In genomic region chr1:183227963-183228649, GRCh38 we compare ENCODE assay signal across 9 cellular contexts. TPM values are rescaled to one million over a fixed set of nuclear protein-coding genes. Genes with fewer than 3 reads are reported as not detected.
DNase-seq lines count a peak whose midpoint lies in the region; ATAC-seq, FAIRE-seq and TF ChIP-seq lines count a peak whose summit lies in the region.
"Had no signal": no experiment of that assay in that cellular context is flagged by ENCODE, and none has a peak within 500 bp of the region (broad histone marks: within the 10 kb centered on the region; RNA-seq: fewer than 3 reads in every experiment).

No MANE protein-coding gene starts in this region.

- no peak overlapping the region for H3K4me3 Mint-ChIP-seq in stimulated activated effector memory CD8-positive, alpha-beta T cell treated with anti-CD3 and anti-CD28 coated beads, Interleukin-12 subunit alpha, Interleukin-12 subunit beta, amount 100 ng/mL, for 72 hours
- H3K4me3 Mint-ChIP-seq: activated naive CD4-positive, alpha-beta T cell treated with anti-CD3 and anti-CD28 coated beads, Interleukin-2, amount 50 U/mL, for 24 hours had no signal

- H3K9me3 Mint-ChIP-seq in stimulated activated effector memory CD8-positive, alpha-beta T cell treated with anti-CD3 and anti-CD28 coated beads, Interleukin-12 subunit alpha, Interleukin-12 subunit beta, amount 100 ng/mL, for 72 hours: no peaks in the 10 kb centered on the region
- H3K9me3 Mint-ChIP-seq: activated naive CD4-positive, alpha-beta T cell treated with anti-CD3 and anti-CD28 coated beads, Interleukin-2, amount 50 U/mL, for 24 hours had no signal

- no peak overlapping the region for H3K27ac Mint-ChIP-seq in stimulated activated effector memory CD8-positive, alpha-beta T cell treated with anti-CD3 and anti-CD28 coated beads, Interleukin-12 subunit alpha, Interleukin-12 subunit beta, amount 100 ng/mL, for 72 hours
- H3K27ac Mint-ChIP-seq: activated naive CD4-positive, alpha-beta T cell treated with anti-CD3 and anti-CD28 coated beads, Interleukin-2, amount 50 U/mL, for 24 hours had no signal

- H3K9me1 ChIP-seq in keratinocyte (ENCODE audit: control insufficient read depth, extremely low read depth, insufficient read depth, low read length): no peaks in the 10 kb centered on the region

- peak; percentile 39 for ATAC-seq in stimulated activated effector memory CD8-positive, alpha-beta T cell treated with anti-CD3 and anti-CD28 coated beads, Interleukin-12 subunit alpha, Interleukin-12 subunit beta, amount 100 ng/mL, for 72 hours
- ATAC-seq in GM19455 (IDR thresholded peaks at IDR 0.05; ENCODE audit: unreplicated experiment): no peak

- no peaks in the 10 kb centered on the region for H3K36me3 Mint-ChIP-seq in stimulated activated effector memory CD8-positive, alpha-beta T cell treated with anti-CD3 and anti-CD28 coated beads, Interleukin-12 subunit alpha, Interleukin-12 subunit beta, amount 100 ng/mL, for 72 hours
- H3K36me3 Mint-ChIP-seq: activated naive CD4-positive, alpha-beta T cell treated with anti-CD3 and anti-CD28 coated beads, Interleukin-2, amount 50 U/mL, for 24 hours had no signal

- peaks cover 7% of the 10 kb centered on the region for H3K4me1 Mint-ChIP-seq in stimulated activated effector memory CD8-positive, alpha-beta T cell treated with anti-CD3 and anti-CD28 coated beads, Interleukin-12 subunit alpha, Interleukin-12 subunit beta, amount 100 ng/mL, for 72 hours
- H3K4me1 Mint-ChIP-seq: activated naive CD4-positive, alpha-beta T cell treated with anti-CD3 and anti-CD28 coated beads, Interleukin-2, amount 50 U/mL, for 24 hours had no signal

- no peaks in the 10 kb centered on the region for H3F3A ChIP-seq in OCI-LY1 (ENCODE audit: insufficient read depth, low read length)

- H3K9me2 ChIP-seq in OCI-LY1 (ENCODE audit: low read depth, low read length): no peaks in the 10 kb centered on the region

- H3K4me2 ChIP-seq in OCI-LY1 (ENCODE audit: low read length) (no peak overlapping the region), keratinocyte (ENCODE audit: control insufficient read depth, extremely low read depth, insufficient read depth, low read depth, low read length) (no peak overlapping the region)

- CTCF ChIA-PET in HEK293 (lab: Yijun Ruan, JAX): interaction anchor here (0.5 to 12.6 kb wide), 30 partner anchors 10 to 1684 kb away, joined by 3 to 135 read pairs (median 4); no protein-coding TSS in a partner anchor

- H3K79me2 ChIP-seq in OCI-LY1 (ENCODE audit: insufficient read depth, low read length) (no peaks in the 10 kb centered on the region), keratinocyte (ENCODE audit: control insufficient read depth, insufficient read depth, low read length) (no peaks in the 10 kb centered on the region)

- POLR2A ChIA-PET in HEK293 (lab: Yijun Ruan, JAX): interaction anchor here (1.0 to 1.6 kb wide), 2 partner anchors 22 to 71 kb away, joined by 3 to 6 read pairs; no protein-coding TSS in a partner anchor

- dilution Hi-C loops in keratinocyte (cut with MboI; ENCODE audit: extremely low pct_ligation_motif_present, low sequenced_read_pairs): no loop called here

- DNase-seq in NCI-H748 (lab: John Stamatoyannopoulos, UW; ENCODE audit: unreplicated experiment) (peak; percentile 16), NCI-H748 treated with DMSO at 0.1 percent for 48 hours (lab: John Stamatoyannopoulos, UW) (no peak), astrocyte of the hippocampus (ENCODE audit: low read depth, low spot score) (peak; percentile 55), keratinocyte (ENCODE audit: low read depth, low spot score) (no peak)
- peak; percentile 9 to 61 for DNase-seq in stimulated activated effector memory CD8-positive, alpha-beta T cell treated with anti-CD3 and anti-CD28 coated beads, Interleukin-12 subunit alpha, Interleukin-12 subunit beta, amount 100 ng/mL, for 72 hours (ENCODE audit: low spot score in 2 of 2)

- H3K4me3 ChIP-seq in HEK293 (ENCODE audit: low read depth, low read length) (no peak overlapping the region), OCI-LY1 (ENCODE audit: low read depth, low read length, poor library complexity, severe bottlenecking) (no peak overlapping the region), keratinocyte (ENCODE audit: control insufficient read depth in 2 of 3, extremely low read depth in 1 of 3, insufficient read depth in 2 of 3, low read depth in 1 of 3, low read length in 3 of 3) (no peak overlapping the region)

- no peak; the same call in 1 of the 2 replicates for TF ChIP-seq CTCF in HEK293 (tag by site-specific recombination; IDR thresholded peaks at IDR 0.05)
- TF ChIP-seq CTCF in OCI-LY1 (IDR thresholded peaks at IDR 0.05; ENCODE audit: low read length): peak; percentile 83
- peak; percentile 68 to 81 (median 75) for TF ChIP-seq CTCF in keratinocyte (optimal IDR thresholded peaks at IDR 0.05 in 1 of 3, IDR thresholded peaks at IDR 0.05 in 1 of 3, conservative IDR thresholded peaks at IDR 0.05 in 1 of 3; ENCODE audit: extremely low read depth in 1 of 3, insufficient read depth in 2 of 3, low read length in 3 of 3)

- H3K9ac ChIP-seq in OCI-LY1 (ENCODE audit: low read length): no peak overlapping the region
- H3K9ac ChIP-seq in keratinocyte (ENCODE audit: control insufficient read depth, extremely low read depth, insufficient read depth, low read length): no peak overlapping the region

- H2AFZ ChIP-seq in OCI-LY1 (ENCODE audit: low read length): no peak overlapping the region
- H2AFZ ChIP-seq in keratinocyte (ENCODE audit: control insufficient read depth, low read length): no peak overlapping the region

- no peak for FAIRE-seq in keratinocyte (lab: Jason Lieb, UNC)

- H3K27me3 ChIP-seq in OCI-LY1 (ENCODE audit: insufficient read depth, low read length) (no peaks in the 10 kb centered on the region), keratinocyte (ENCODE audit: control insufficient read depth, extremely low read depth, insufficient read depth, low read length) (no peaks in the 10 kb centered on the region)

- no peak overlapping the region for H3K27ac ChIP-seq in HEK293 (ENCODE audit: extremely low read depth, low read depth, low read length)
- no peak overlapping the region for H3K27ac ChIP-seq in OCI-LY1 (ENCODE audit: low read depth, low read length, poor library complexity, severe bottlenecking)
- no peak overlapping the region for H3K27ac ChIP-seq in keratinocyte (ENCODE audit: control insufficient read depth, insufficient read depth, low read length)

- H3K36me3 ChIP-seq in HEK293 (ENCODE audit: control insufficient read depth in 2 of 2, insufficient read depth in 1 of 2, low read length in 2 of 2): no peaks in the 10 kb centered on the region
- H3K36me3 ChIP-seq in OCI-LY1 (ENCODE audit: insufficient read depth, low read length): no peaks in the 10 kb centered on the region
- peaks cover 61 to 79% of the 10 kb centered on the region in 2 experiments for H3K36me3 ChIP-seq in keratinocyte (ENCODE audit: control insufficient read depth in 2 of 2, extremely low read depth in 1 of 2, insufficient read depth in 2 of 2, low read length in 2 of 2)

- H3K4me1 ChIP-seq in HEK293 (ENCODE audit: control insufficient read depth, insufficient read depth, low read length) (no peaks in the 10 kb centered on the region), OCI-LY1 (ENCODE audit: insufficient read depth, low read length, severe bottlenecking) (no peaks in the 10 kb centered on the region), keratinocyte (ENCODE audit: control insufficient read depth, extremely low read depth, insufficient read depth, low read length) (peaks cover 44% of the 10 kb centered on the region)

- H3K9me3 ChIP-seq in HEK293 (ENCODE audit: control insufficient read depth, insufficient read depth, low read depth, low read length): no peaks in the 10 kb centered on the region
- H3K9me3 ChIP-seq in OCI-LY1 (ENCODE audit: low read length): no peaks in the 10 kb centered on the region
- H3K9me3 ChIP-seq in keratinocyte (ENCODE audit: control insufficient read depth, low read depth, low read length): no peaks in the 10 kb centered on the region

- H4K20me1 ChIP-seq in OCI-LY1 (ENCODE audit: insufficient read depth, low read length): no peaks in the 10 kb centered on the region
- peaks cover 8% of the 10 kb centered on the region for H4K20me1 ChIP-seq in keratinocyte (ENCODE audit: control insufficient read depth, extremely low read depth, insufficient read depth, low read length)

TF ChIP-seq in HEK293, 187 proteins besides CTCF, POLR2A, EP300 and RAD21:
- TF ChIP-seq ZNF660 (tag by site-specific recombination; IDR thresholded peaks at IDR 0.05) (peak; percentile 41; the same call in 1 of the 2 replicates), GLI4 (tag by site-specific recombination; IDR thresholded peaks at IDR 0.05) (no peak), ZNF701 (tag by site-specific recombination; IDR thresholded peaks at IDR 0.05) (no peak), ZNF654 (tag by site-specific recombination; IDR thresholded peaks at IDR 0.05; ENCODE audit: low read depth) (peak; percentile 50; the same call in 1 of the 2 replicates)
- TF ChIP-seq, protein P1, sequence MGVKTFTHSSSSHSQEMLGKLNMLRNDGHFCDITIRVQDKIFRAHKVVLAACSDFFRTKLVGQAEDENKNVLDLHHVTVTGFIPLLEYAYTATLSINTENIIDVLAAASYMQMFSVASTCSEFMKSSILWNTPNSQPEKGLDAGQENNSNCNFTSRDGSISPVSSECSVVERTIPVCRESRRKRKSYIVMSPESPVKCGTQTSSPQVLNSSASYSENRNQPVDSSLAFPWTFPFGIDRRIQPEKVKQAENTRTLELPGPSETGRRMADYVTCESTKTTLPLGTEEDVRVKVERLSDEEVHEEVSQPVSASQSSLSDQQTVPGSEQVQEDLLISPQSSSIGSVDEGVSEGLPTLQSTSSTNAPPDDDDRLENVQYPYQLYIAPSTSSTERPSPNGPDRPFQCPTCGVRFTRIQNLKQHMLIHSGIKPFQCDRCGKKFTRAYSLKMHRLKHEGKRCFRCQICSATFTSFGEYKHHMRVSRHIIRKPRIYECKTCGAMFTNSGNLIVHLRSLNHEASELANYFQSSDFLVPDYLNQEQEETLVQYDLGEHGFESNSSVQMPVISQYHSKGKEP (tag by site-specific recombination; IDR thresholded peaks at IDR 0.05): 0 out of 2 replicates have a peak, but pooled peaks have one; percentile 29

RNA-seq across cellular contexts. Expression of gene LAMC2, which starts 42.0 kb away (rescaled TPM):
- 1,627 to 2,571 TPM (median 2,208 TPM) in 3 replicates for polyA plus RNA-seq in keratinocyte
- 350 TPM for polyA plus RNA-seq in keratinocyte (2011; ENCODE audit: low read depth)
- polyA plus RNA-seq in keratinocyte (2011; cell fraction: cytosol; rRNA removed): 688 and 783 TPM in 2 replicates
- polyA plus RNA-seq in keratinocyte (2011; cell fraction: nucleus; rRNA removed): 3,724 and 4,110 TPM in 2 replicates
- 312 and 2,583 TPM in 2 replicates for polyA plus RNA-seq in keratinocyte (2012; ENCODE audit: low replicate concordance)
- polyA minus RNA-seq in keratinocyte: 2,532 to 3,187 TPM (median 2,714 TPM) in 3 replicates
- 1,597 TPM for polyA minus RNA-seq in keratinocyte (2011; cell fraction: cytosol; rRNA and poly(A)+ RNA removed)
- 4,972 and 7,290 TPM in 2 replicates for polyA minus RNA-seq in keratinocyte (2011; cell fraction: nucleus; rRNA and poly(A)+ RNA removed)

Comparison
In these comparisons a context has a peak if more than half of its experiments do, and no peak if none do; other contexts are left out.
1. DNase-seq: peak in NCI-H748 (single experiment), astrocyte of the hippocampus (single experiment) and stimulated activated effector memory CD8-positive, alpha-beta T cell treated with anti-CD3 and anti-CD28 coated beads, Interleukin-12 subunit alpha, Interleukin-12 subunit beta, amount 100 ng/mL, for 72 hours (2 of 2); none in NCI-H748 treated with DMSO at 0.1 percent for 48 hours (single experiment) and keratinocyte (single experiment).